ENCODE assay signal across 24 cellular contexts in the genomic region with DNA sequence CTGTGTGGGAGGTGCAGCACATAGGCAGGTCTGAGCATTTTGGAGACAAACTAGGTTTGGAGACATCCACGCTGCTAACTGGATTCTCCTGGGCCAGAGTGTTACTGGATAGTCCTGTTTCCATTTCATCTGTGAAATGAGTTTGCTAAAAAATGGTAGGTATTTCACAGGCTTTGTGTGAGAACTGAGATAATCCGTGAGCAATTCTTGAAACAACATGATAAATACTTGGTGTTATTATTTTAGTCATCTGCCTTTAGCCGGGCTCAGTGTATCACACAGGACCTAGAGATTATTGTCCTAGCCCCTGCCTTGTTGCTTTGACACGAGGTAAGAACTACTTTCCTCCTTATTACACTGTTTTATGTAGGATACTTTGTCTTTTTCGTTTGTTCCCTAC.
DNase-seq lines count a peak whose midpoint lies in the region; ATAC-seq and TF ChIP-seq lines count a peak whose summit lies in the region.
"Had no signal": no experiment of that assay in that cellular context is flagged by ENCODE, and none has a peak within 500 bp of the region (broad histone marks: within the 10 kb centered on the region; RNA-seq: fewer than 3 reads in every experiment).

No MANE protein-coding gene starts in this region.

- in situ Hi-C loops in ACHN (cut with HindIII; ENCODE audit: low pct_ligation_motif_present, low pct_unique_long_range_greater_than_20kb, low sequenced_read_pairs), result no loop called here

- H3K27ac Mint-ChIP-seq in central memory CD8-positive, alpha-beta T cell (ENCODE audit: low read depth), result peak overlapping the region; percentile 77
- H3K27ac Mint-ChIP-seq: HFFc6, neural progenitor cell had no signal

- no peak for TF ChIP-seq EP300 in stomach (IDR thresholded peaks at IDR 0.05)
- TF ChIP-seq EP300 in esophagus muscularis mucosa (IDR thresholded peaks at IDR 0.05), result no peak

- no peak overlapping the region for H3K9ac ChIP-seq in BLaER1 treated with 17β-estradiol and CSF1 and Interleukin-3, amounts not matched to agents 10 nM and 100 nM
- H3K9ac ChIP-seq: neural progenitor cell had no signal

- no peaks in the 10 kb centered on the region for H3K36me3 ChIP-seq in BLaER1 treated with 17β-estradiol and CSF1 and Interleukin-3, amounts not matched to agents 10 nM and 100 nM
- no peaks in the 10 kb centered on the region for H3K36me3 ChIP-seq in stomach
- no peaks in the 10 kb centered on the region for H3K36me3 ChIP-seq in esophagus muscularis mucosa
- H3K36me3 ChIP-seq: left ventricle myocardium inferior, neural progenitor cell, prostate gland, thyroid gland had no signal

- H3K4me3 Mint-ChIP-seq in central memory CD8-positive, alpha-beta T cell, result peak overlapping the region; percentile 79
- H3K4me3 Mint-ChIP-seq: neural progenitor cell had no signal

- TF ChIP-seq CTCF in GM12865 (IDR thresholded peaks at IDR 0.05; ENCODE audit: insufficient read depth, low read depth, low read length, missing control alignments) (no peak), stomach (IDR thresholded peaks at IDR 0.05) (no peak), esophagus muscularis mucosa (IDR thresholded peaks at IDR 0.05) (no peak)

- H3K4me1 Mint-ChIP-seq in central memory CD8-positive, alpha-beta T cell, result peaks cover 25% of the 10 kb centered on the region

- no peaks in the 10 kb centered on the region for H3K9me3 ChIP-seq in BLaER1 treated with 17β-estradiol and CSF1 and Interleukin-3, amounts not matched to agents 10 nM and 100 nM (replicated peaks in 1 of 11)
- H3K9me3 ChIP-seq in stomach, result no peaks in the 10 kb centered on the region
- H3K9me3 ChIP-seq in esophagus muscularis mucosa, result no peaks in the 10 kb centered on the region
- H3K9me3 ChIP-seq: left ventricle myocardium inferior, prostate gland, thyroid gland had no signal

- no peak overlapping the region for H3K27ac ChIP-seq in BLaER1 treated with 17β-estradiol and CSF1 and Interleukin-3, amounts not matched to agents 10 nM and 100 nM
- H3K27ac ChIP-seq in stomach (no peak overlapping the region), esophagus muscularis mucosa (replicated peaks in 1 of 4) (no peak overlapping the region)
- H3K27ac ChIP-seq: dorsolateral prefrontal cortex, epithelial cell of prostate, left ventricle myocardium inferior, neural progenitor cell, prostate gland, RWPE1, thyroid gland had no signal

- H3K27me3 Mint-ChIP-seq in central memory CD8-positive, alpha-beta T cell, result no peaks in the 10 kb centered on the region

- DNase-seq in GM12865 (ENCODE audit: low read depth), result peak; percentile 41
- DNase-seq in central memory CD8-positive, alpha-beta T cell (ENCODE audit: low spot score in 2 of 2), result no peak
- no peak for DNase-seq in stomach
- DNase-seq in esophagus muscularis mucosa (ENCODE audit: extremely low spot score), result no peak
- no peak for DNase-seq in ACHN
- DNase-seq: activated CD4-positive, CD25-positive, alpha-beta regulatory T cell treated with anti-CD3 and anti-CD28 coated beads, Interleukin-2, amount 50 U/mL, for 72 hours; anterior cingulate cortex; COR-L47; dorsolateral prefrontal cortex; EL; foreskin fibroblast; HFFc6; left ventricle myocardium inferior; NCI-H1417 treated with DMSO at 0.1 percent for 48 hours; NCI-H526; thyroid gland had no signal

- H4K20me1 ChIP-seq in BLaER1 treated with 17β-estradiol and CSF1 and Interleukin-3, amounts not matched to agents 10 nM and 100 nM, result no peaks in the 10 kb centered on the region

- peak overlapping the region in 10 of 11 experiments; percentile 59 to 82 (median 78); a peak in 17 of 22 replicates for H3K4me2 ChIP-seq in BLaER1 treated with 17β-estradiol and CSF1 and Interleukin-3, amounts not matched to agents 10 nM and 100 nM
- H3K4me2 ChIP-seq: neural progenitor cell had no signal

- H3K27me3 ChIP-seq in BLaER1 treated with 17β-estradiol and CSF1 and Interleukin-3, amounts not matched to agents 10 nM and 100 nM, result peaks cover 0 to 6% (median 0%) of the 10 kb centered on the region in 11 experiments; a peak in 2 of 22 replicates
- H3K27me3 ChIP-seq in stomach (peaks cover 0 to 31% (median 0%) of the 10 kb centered on the region in 3 donors), esophagus muscularis mucosa (peaks cover 0 to 34% (median 0%) of the 10 kb centered on the region in 4 donors)
- H3K27me3 ChIP-seq: neural progenitor cell, thyroid gland had no signal

- ATAC-seq in HG03342 (IDR thresholded peaks at IDR 0.05; ENCODE audit: unreplicated experiment) (peak; percentile 1), HG02623 (IDR thresholded peaks at IDR 0.05; ENCODE audit: unreplicated experiment) (no peak)
- ATAC-seq in central memory CD8-positive, alpha-beta T cell (replicated peaks; ENCODE audit: extremely low read depth, poor library complexity, severe bottlenecking), result no peak

- intact Hi-C loops in stomach (cut with DNase I; ENCODE audit: low total_unique reads) (no loop called here), esophagus muscularis mucosa (cut with DNase I) (no loop called here)

- no peak for TF ChIP-seq POLR2A in stomach (IDR thresholded peaks at IDR 0.05)
- TF ChIP-seq POLR2A in esophagus muscularis mucosa (IDR thresholded peaks at IDR 0.05; ENCODE audit: low read depth), result no peak

- no peak overlapping the region for H3K4me3 ChIP-seq in BLaER1 treated with 17β-estradiol and CSF1 and Interleukin-3, amounts not matched to agents 10 nM and 100 nM
- peak overlapping the region; percentile 41 for H3K4me3 ChIP-seq in GM12865 (ENCODE audit: low read depth, low read length)
- no peak overlapping the region for H3K4me3 ChIP-seq in stomach
- no peak overlapping the region for H3K4me3 ChIP-seq in esophagus muscularis mucosa
- H3K4me3 ChIP-seq: dorsolateral prefrontal cortex, left ventricle myocardium inferior, neural progenitor cell, prostate gland, thyroid gland had no signal

- H3K4me1 ChIP-seq in BLaER1 treated with 17β-estradiol and CSF1 and Interleukin-3, amounts not matched to agents 10 nM and 100 nM, result peaks cover 10 to 20% (median 18%) of the 10 kb centered on the region in 10 experiments
- no peaks in the 10 kb centered on the region for H3K4me1 ChIP-seq in stomach
- no peaks in the 10 kb centered on the region for H3K4me1 ChIP-seq in esophagus muscularis mucosa
- H3K4me1 ChIP-seq: left ventricle myocardium inferior, prostate gland, thyroid gland had no signal

- WGBS in stomach, 5 donors, result 66 to 73% (median 70%) methylated on average over 5 of the region's 5 CpGs
- WGBS in esophagus muscularis mucosa, result 77% methylated on average over 5 of the region's 5 CpGs

- no peaks in the 10 kb centered on the region for H3K9me3 Mint-ChIP-seq in central memory CD8-positive, alpha-beta T cell
- H3K9me3 Mint-ChIP-seq: HFFc6 had no signal

- H3K36me3 Mint-ChIP-seq in central memory CD8-positive, alpha-beta T cell (ENCODE audit: insufficient read depth), result peaks cover 1% of the 10 kb centered on the region
- H3K36me3 Mint-ChIP-seq: activated CD8-positive, alpha-beta memory T cell treated with anti-CD3 and anti-CD28 coated beads, Interleukin-2, amount 10 ng/mL, durations not matched to agents 7 days and 5 days; neural progenitor cell had no signal
